16 cellular contexts compared by ENCODE assay signal in the genomic region with DNA sequence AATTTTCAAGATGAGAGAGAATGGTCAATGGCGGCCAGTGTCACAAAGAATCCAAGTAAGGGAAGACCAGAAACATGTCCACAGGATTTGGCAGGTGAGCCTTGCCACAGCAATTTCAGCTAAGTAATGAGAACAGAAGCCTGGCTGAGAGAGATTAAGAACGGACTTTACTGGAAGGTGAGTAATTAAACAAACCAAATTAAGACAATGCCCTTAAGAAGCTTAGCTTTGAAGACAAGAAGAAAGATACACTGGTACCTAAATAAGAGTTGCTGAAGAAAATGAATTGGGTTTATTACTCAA.
DNase-seq lines count a peak whose midpoint lies in the region; ATAC-seq and TF ChIP-seq lines count a peak whose summit lies in the region.
"Had no signal": no experiment of that assay in that cellular context is flagged by ENCODE, and none has a peak within 500 bp of the region (broad histone marks: within the 10 kb centered on the region; RNA-seq: fewer than 3 reads in every experiment).

No MANE protein-coding gene starts in this region.

- DNase-seq in activated naive CD4-positive, alpha-beta T cell treated with anti-CD3 and anti-CD28 coated beads for 36 hours = no peak
- DNase-seq in activated naive CD4-positive, alpha-beta T cell treated with anti-CD3 and anti-CD28 coated beads, Interleukin-2, amount 50 U/mL, for 16 hours = no peak
- DNase-seq in activated T-helper 1 cell treated with anti-CD3 and anti-CD28 coated beads, Interleukin-12 subunit alpha, Interleukin-12 subunit beta, Interleukin-2, Interleukin-4 antibody, amounts not matched to agents 30 ng/mL and 10 ng/mL and 1 ng/mL, durations not matched to agents 14 hours and 24 hours and 36 hours (ENCODE audit: low spot score) = no peak
- no peak for DNase-seq in left ventricle myocardium inferior
- DNase-seq in immature natural killer cell = no peak
- DNase-seq: activated CD4-positive, alpha-beta T cell treated with anti-CD3 and anti-CD28 coated beads for 4 hours; COR-L47; NCI-H1105; NCI-H526; stimulated activated naive CD4-positive, alpha-beta T cell had no signal

- H3K9me3 ChIP-seq in left ventricle myocardium inferior (replicated peaks) = no peaks in the 10 kb centered on the region
- H3K9me3 ChIP-seq: ascending aorta had no signal

- no peaks in the 10 kb centered on the region for H3K36me3 ChIP-seq in left ventricle myocardium inferior
- H3K36me3 ChIP-seq: ascending aorta had no signal

- no peak for ATAC-seq in stimulated activated memory B cell treated with anti-CD40 and anti-IgM and Interleukin-4, amounts not matched to agents 10 μg/mL and 1 μg/mL and 100 μg/mL, for 72 hours
- no peak for ATAC-seq in GM18517 (IDR thresholded peaks at IDR 0.05; ENCODE audit: unreplicated experiment)
- ATAC-seq: Panc1 had no signal

- peaks cover 75% of the 10 kb centered on the region for H3K4me1 ChIP-seq in left ventricle myocardium inferior

- peaks cover 2% of the 10 kb centered on the region for H3K9me3 Mint-ChIP-seq in activated naive CD4-positive, alpha-beta T cell treated with anti-CD3 and anti-CD28 coated beads for 36 hours
- peaks cover 23% of the 10 kb centered on the region for H3K9me3 Mint-ChIP-seq in activated T-helper 1 cell treated with anti-CD3 and anti-CD28 coated beads, Interleukin-12 subunit alpha, Interleukin-12 subunit beta, Interleukin-2, Interleukin-4 antibody, amounts not matched to agents 30 ng/mL and 10 ng/mL and 1 ng/mL, durations not matched to agents 14 hours and 24 hours and 36 hours
- H3K9me3 Mint-ChIP-seq in stimulated activated memory B cell treated with anti-CD40 and anti-IgM and Interleukin-4, amounts not matched to agents 10 μg/mL and 1 μg/mL and 100 μg/mL, for 72 hours = peaks cover 2% of the 10 kb centered on the region
- no peaks in the 10 kb centered on the region for H3K9me3 Mint-ChIP-seq in immature natural killer cell

- no peak overlapping the region for H3K27ac ChIP-seq in left ventricle myocardium inferior (replicated peaks)
- H3K27ac ChIP-seq: ascending aorta had no signal

- no peaks in the 10 kb centered on the region for H3K27me3 Mint-ChIP-seq in activated naive CD4-positive, alpha-beta T cell treated with anti-CD3 and anti-CD28 coated beads for 36 hours (ENCODE audit: low read depth)
- H3K27me3 Mint-ChIP-seq in activated T-helper 1 cell treated with anti-CD3 and anti-CD28 coated beads, Interleukin-12 subunit alpha, Interleukin-12 subunit beta, Interleukin-2, Interleukin-4 antibody, amounts not matched to agents 30 ng/mL and 10 ng/mL and 1 ng/mL, durations not matched to agents 14 hours and 24 hours and 36 hours (ENCODE audit: insufficient read depth) = no peaks in the 10 kb centered on the region
- H3K27me3 Mint-ChIP-seq in stimulated activated memory B cell treated with anti-CD40 and anti-IgM and Interleukin-4, amounts not matched to agents 10 μg/mL and 1 μg/mL and 100 μg/mL, for 72 hours = no peaks in the 10 kb centered on the region
- H3K27me3 Mint-ChIP-seq in immature natural killer cell (ENCODE audit: low read depth in 3 of 3) = peaks cover 0 to 3% (median 2%) of the 10 kb centered on the region in 3 donors
- H3K27me3 Mint-ChIP-seq: activated T-helper 17 cell treated with anti-CD3 and anti-CD28 coated beads, Interleukin-2, amount 50 U/mL, for 72 hours had no signal

- no peaks in the 10 kb centered on the region for H3K27me3 ChIP-seq in left ventricle myocardium inferior (ENCODE audit: low read depth)
- H3K27me3 ChIP-seq: ascending aorta had no signal

- TF ChIP-seq CTCF in GM12875 (IDR thresholded peaks at IDR 0.05; ENCODE audit: borderline replicate concordance, insufficient read depth, low read depth, low read length) (no peak), left ventricle myocardium inferior (IDR thresholded peaks at IDR 0.05; ENCODE audit: borderline replicate concordance) (no peak)

- H3K36me3 Mint-ChIP-seq in activated naive CD4-positive, alpha-beta T cell treated with anti-CD3 and anti-CD28 coated beads for 36 hours (ENCODE audit: low read depth) = peaks cover 14% of the 10 kb centered on the region
- peaks cover 22% of the 10 kb centered on the region for H3K36me3 Mint-ChIP-seq in activated T-helper 1 cell treated with anti-CD3 and anti-CD28 coated beads, Interleukin-12 subunit alpha, Interleukin-12 subunit beta, Interleukin-2, Interleukin-4 antibody, amounts not matched to agents 30 ng/mL and 10 ng/mL and 1 ng/mL, durations not matched to agents 14 hours and 24 hours and 36 hours (ENCODE audit: low read depth)
- no peaks in the 10 kb centered on the region for H3K36me3 Mint-ChIP-seq in stimulated activated memory B cell treated with anti-CD40 and anti-IgM and Interleukin-4, amounts not matched to agents 10 μg/mL and 1 μg/mL and 100 μg/mL, for 72 hours
- H3K36me3 Mint-ChIP-seq in immature natural killer cell = peaks cover 3 to 9% (median 5%) of the 10 kb centered on the region in 3 donors

- no peak overlapping the region for H3K27ac Mint-ChIP-seq in activated naive CD4-positive, alpha-beta T cell treated with anti-CD3 and anti-CD28 coated beads for 36 hours
- H3K27ac Mint-ChIP-seq in activated T-helper 1 cell treated with anti-CD3 and anti-CD28 coated beads, Interleukin-12 subunit alpha, Interleukin-12 subunit beta, Interleukin-2, Interleukin-4 antibody, amounts not matched to agents 30 ng/mL and 10 ng/mL and 1 ng/mL, durations not matched to agents 14 hours and 24 hours and 36 hours = peak overlapping the region; percentile 90
- H3K27ac Mint-ChIP-seq in stimulated activated memory B cell treated with anti-CD40 and anti-IgM and Interleukin-4, amounts not matched to agents 10 μg/mL and 1 μg/mL and 100 μg/mL, for 72 hours = no peak overlapping the region
- H3K27ac Mint-ChIP-seq in immature natural killer cell = peak overlapping the region in 2 of 6 donors; percentile 85 to 93
- H3K27ac Mint-ChIP-seq: activated T-helper 17 cell treated with anti-CD3 and anti-CD28 coated beads, Interleukin-2, amount 50 U/mL, for 72 hours had no signal

- CTCF ChIA-PET in activated naive CD4-positive, alpha-beta T cell treated with anti-CD3 and anti-CD28 coated beads for 36 hours (lab: Charles Lee) = interaction anchor here (0.8 to 2.4 kb wide), 7 partner anchors 9 to 153 kb away, joined by 3 to 14 read pairs (median 6); no protein-coding TSS in a partner anchor

- peaks cover 69% of the 10 kb centered on the region for H3K4me1 Mint-ChIP-seq in activated naive CD4-positive, alpha-beta T cell treated with anti-CD3 and anti-CD28 coated beads for 36 hours (ENCODE audit: low read depth)
- H3K4me1 Mint-ChIP-seq in activated T-helper 1 cell treated with anti-CD3 and anti-CD28 coated beads, Interleukin-12 subunit alpha, Interleukin-12 subunit beta, Interleukin-2, Interleukin-4 antibody, amounts not matched to agents 30 ng/mL and 10 ng/mL and 1 ng/mL, durations not matched to agents 14 hours and 24 hours and 36 hours (ENCODE audit: low read depth) = peaks cover 63% of the 10 kb centered on the region
- peaks cover 63% of the 10 kb centered on the region for H3K4me1 Mint-ChIP-seq in stimulated activated memory B cell treated with anti-CD40 and anti-IgM and Interleukin-4, amounts not matched to agents 10 μg/mL and 1 μg/mL and 100 μg/mL, for 72 hours
- peaks cover 2 to 17% of the 10 kb centered on the region in 2 donors for H3K4me1 Mint-ChIP-seq in immature natural killer cell

- H3K4me3 ChIP-seq in GM12875 (ENCODE audit: low read depth, low read length) = peak overlapping the region; percentile 63
- H3K4me3 ChIP-seq in left ventricle myocardium inferior = no peak overlapping the region
- H3K4me3 ChIP-seq: ascending aorta had no signal

- H3K4me3 Mint-ChIP-seq in activated naive CD4-positive, alpha-beta T cell treated with anti-CD3 and anti-CD28 coated beads for 36 hours = peak overlapping the region; percentile 65
- H3K4me3 Mint-ChIP-seq in activated T-helper 1 cell treated with anti-CD3 and anti-CD28 coated beads, Interleukin-12 subunit alpha, Interleukin-12 subunit beta, Interleukin-2, Interleukin-4 antibody, amounts not matched to agents 30 ng/mL and 10 ng/mL and 1 ng/mL, durations not matched to agents 14 hours and 24 hours and 36 hours = peak overlapping the region; percentile 68
- H3K4me3 Mint-ChIP-seq in stimulated activated memory B cell treated with anti-CD40 and anti-IgM and Interleukin-4, amounts not matched to agents 10 μg/mL and 1 μg/mL and 100 μg/mL, for 72 hours = peak overlapping the region; percentile 64
- H3K4me3 Mint-ChIP-seq in immature natural killer cell = peak overlapping the region in 1 of 5 donors; percentile 81
- H3K4me3 Mint-ChIP-seq: activated T-helper 17 cell treated with anti-CD3 and anti-CD28 coated beads, Interleukin-2, amount 50 U/mL, for 72 hours had no signal

- intact Hi-C loops in activated naive CD4-positive, alpha-beta T cell treated with anti-CD3 and anti-CD28 coated beads for 36 hours (cut with micrococcal nuclease) = loop anchor here (5.0 to 10.0 kb wide), 4 partner anchors 420 to 1227 kb away; no protein-coding TSS in a partner anchor
- intact Hi-C loops in activated T-helper 1 cell treated with anti-CD3 and anti-CD28 coated beads, Interleukin-12 subunit alpha, Interleukin-12 subunit beta, Interleukin-2, Interleukin-4 antibody, amounts not matched to agents 30 ng/mL and 10 ng/mL and 1 ng/mL, durations not matched to agents 14 hours and 24 hours and 36 hours (cut with micrococcal nuclease) = loop anchor here (2.0 to 5.0 kb wide), 3 partner anchors 153 to 680 kb away; no protein-coding TSS in a partner anchor
- intact Hi-C loops in left ventricle myocardium inferior (cut with micrococcal nuclease) = no loop called here
